In the genomic region with DNA sequence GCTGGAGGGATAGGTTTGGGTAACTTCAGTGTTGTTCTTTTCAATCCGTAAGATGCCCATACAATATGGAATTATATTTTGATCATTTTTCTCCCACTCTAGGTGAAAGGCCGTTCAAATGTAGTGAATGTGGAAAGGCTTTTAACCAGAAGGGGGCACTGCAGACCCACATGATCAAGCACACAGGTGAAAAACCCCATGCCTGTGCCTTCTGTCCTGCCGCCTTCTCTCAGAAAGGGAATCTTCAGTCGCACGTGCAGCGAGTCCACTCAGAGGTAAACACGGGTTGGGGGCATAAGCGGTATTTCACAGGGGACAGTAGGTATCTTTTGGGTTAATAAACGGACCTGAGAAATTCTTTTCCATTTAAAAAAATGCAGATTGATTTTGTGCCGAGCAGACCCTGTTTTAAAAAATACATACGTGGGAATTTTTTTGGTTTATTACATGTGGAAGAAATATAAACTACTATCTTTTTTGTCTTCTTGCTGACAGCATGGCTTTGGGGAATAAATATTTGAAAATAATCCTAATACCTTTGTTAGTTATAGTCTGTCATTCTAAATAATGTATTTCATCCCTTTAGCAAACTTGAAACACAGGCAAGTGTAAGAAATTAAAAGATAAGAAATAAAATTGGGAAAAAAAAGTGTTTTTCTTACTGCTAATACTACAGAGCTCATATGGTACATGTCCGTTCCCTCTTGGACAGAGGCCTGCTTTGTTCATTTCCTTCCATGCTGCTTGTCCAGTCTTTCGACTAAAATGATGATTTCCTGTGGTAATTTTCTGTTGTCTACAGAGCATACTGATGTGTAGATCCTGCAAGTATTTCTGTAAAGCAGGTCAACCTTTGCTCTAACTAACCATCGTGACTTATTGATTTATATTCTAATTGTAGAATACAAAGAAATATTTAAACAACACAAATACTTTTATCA, we compare ENCODE assay signal across 8 cellular contexts. TPM values are rescaled to one million over a fixed set of nuclear protein-coding genes. Genes with fewer than 3 reads are reported as not detected.
DNase-seq lines count a peak whose midpoint lies in the region; ATAC-seq and TF ChIP-seq lines count a peak whose summit lies in the region.

No MANE protein-coding gene starts in this region.

- peak; percentile 69 for TF ChIP-seq CTCF in mesothelial cell of epicardium (IDR thresholded peaks at IDR 0.05; ENCODE audit: unreplicated experiment)

- in situ Hi-C loops in KBM-7 (cut with MboI; ENCODE audit: low pct_unique_long_range_greater_than_20kb, low sequenced_read_pairs): no loop called here

- H3K9me3 Mint-ChIP-seq in mesothelial cell of epicardium: no peaks in the 10 kb centered on the region

- no peaks in the 10 kb centered on the region for H3K4me1 Mint-ChIP-seq in mesothelial cell of epicardium

- peaks cover 14% of the 10 kb centered on the region for H3K36me3 Mint-ChIP-seq in mesothelial cell of epicardium

- H3K27ac Mint-ChIP-seq in mesothelial cell of epicardium: no peak overlapping the region

- peak; percentile 27 for DNase-seq in CD1c-positive myeloid dendritic cell (ENCODE audit: extremely low spot score)
- peak; percentile 65 for DNase-seq in KBM-7
- DNase-seq in SK-N-DZ (ENCODE audit: low spot score): peak; percentile 38
- DNase-seq in dermis microvascular lymphatic vessel endothelial cell (ENCODE audit: low read depth in 2 of 2): peak; percentile 65 to 75
- DNase-seq in mesothelial cell of epicardium (ENCODE audit: low spot score in 2 of 2, unreplicated experiment in 2 of 2): peak in 1 of 2 experiments; percentile 45

- peak; percentile 71 for ATAC-seq in GM18861 (IDR thresholded peaks at IDR 0.05; ENCODE audit: unreplicated experiment)
- ATAC-seq in HG03025 (IDR thresholded peaks at IDR 0.05; ENCODE audit: low FRiP score, unreplicated experiment): no peak
- no peak for ATAC-seq in HG02588 (IDR thresholded peaks at IDR 0.05; ENCODE audit: unreplicated experiment)

- no peak overlapping the region for H3K4me3 Mint-ChIP-seq in mesothelial cell of epicardium

- H3K27me3 Mint-ChIP-seq in mesothelial cell of epicardium (ENCODE audit: low read depth): no peaks in the 10 kb centered on the region

RNA-seq across cellular contexts. Expression of a gene that starts 53.3 kb away (rescaled TPM):
- polyA plus RNA-seq in SK-N-DZ (2014; cell fraction: cytosol; rRNA removed): 2.7 and 2.8 TPM in 2 replicates
- 7.2 and 28.1 TPM in 2 replicates for polyA plus RNA-seq in SK-N-DZ (2014; cell fraction: nucleus; rRNA removed)
- total RNA-seq in dermis microvascular lymphatic vessel endothelial cell (3.9 and 7.1 TPM in 2 replicates), mesothelial cell of epicardium (30.8 to 32.5 TPM (median 30.8 TPM) in 3 replicates)
